In genomic region chr5:158883502-158883901, GRCh38 we compare ENCODE assay signal across 22 cellular contexts.
"Had no signal": no experiment of that assay in that cellular context is flagged by ENCODE, and none has a peak within 500 bp of the region (broad histone marks: within the 10 kb centered on the region; RNA-seq: fewer than 3 reads in every experiment).

No MANE protein-coding gene starts in this region.

- DNase-seq: activated CD4-positive, alpha-beta T cell treated with anti-CD3 and anti-CD28 coated beads for 36 hours; activated CD4-positive, alpha-beta T cell treated with anti-CD3 and anti-CD28 coated beads, Interleukin-2, amount 50 U/mL, for 4 hours; activated CD8-positive, alpha-beta memory T cell treated with anti-CD3 and anti-CD28 coated beads for 24 hours; activated CD8-positive, alpha-beta memory T cell treated with anti-CD3 and anti-CD28 coated beads, Interleukin-2, amount 50 U/mL, for 4 hours; activated T-cell treated with anti-CD3 and anti-CD28 coated beads, Interleukin-2, amount 50 U/mL, for 24 hours; brain microvascular endothelial cell; central memory CD4-positive, alpha-beta T cell; dermis blood vessel endothelial cell; effector memory CD4-positive, alpha-beta T cell; foreskin keratinocyte; kidney; natural killer cell; stimulated activated CD4-positive, alpha-beta T cell treated with anti-CD3 and anti-CD28 coated beads, Interleukin-12 subunit alpha, Interleukin-12 subunit beta, amount 100 ng/mL, for 4 hours; stomach; T1000; transverse colon had no signal

- ATAC-seq: activated CD4-positive, alpha-beta T cell treated with anti-CD3 and anti-CD28 coated beads for 36 hours; activated naive CD4-positive, alpha-beta T cell treated with anti-CD3 and anti-CD28 coated beads, Interleukin-2, amount 50 U/mL, for 72 hours; activated T-helper 17 cell treated with anti-CD3 and anti-CD28 coated beads, Interleukin-2, amount 50 U/mL, for 72 hours; foreskin keratinocyte; natural killer cell; stimulated activated effector memory CD8-positive, alpha-beta T cell treated with anti-CD3 and anti-CD28 coated beads, Interleukin-12 subunit alpha, Interleukin-12 subunit beta, amount 100 ng/mL, for 72 hours; WTC11 had no signal

- FAIRE-seq: kidney had no signal

- H3K4me1 ChIP-seq: foreskin keratinocyte had no signal

- H3K27ac ChIP-seq: ascending aorta, brain microvascular endothelial cell, foreskin keratinocyte, stomach, transverse colon had no signal

- H3K4me3 ChIP-seq: ascending aorta, lung, stomach, transverse colon had no signal

- H3K9me3 ChIP-seq: ascending aorta, stomach, transverse colon had no signal

- H3K27me3 ChIP-seq: ascending aorta, brain microvascular endothelial cell, transverse colon had no signal

- H3K36me3 ChIP-seq: ascending aorta, brain microvascular endothelial cell, stomach, transverse colon had no signal
